In genomic region chr11:102419181-102419580, GRCh38 we compare ENCODE assay signal across 13 cellular contexts.
"Had no signal": no experiment of that assay in that cellular context is flagged by ENCODE, and none has a peak within 500 bp of the region (broad histone marks: within the 10 kb centered on the region; RNA-seq: fewer than 3 reads in every experiment).

No MANE protein-coding gene starts in this region.

- H3K36me3 ChIP-seq: heart left ventricle had no signal

- H3K9me3 ChIP-seq: testis had no signal

- ATAC-seq: activated CD8-positive, alpha-beta T cell treated with anti-CD3 and anti-CD28 coated beads for 36 hours; activated T-cell treated with anti-CD3 and anti-CD28 coated beads, Interleukin-2, amount 50 U/mL, for 72 hours; heart left ventricle had no signal

- H3K4me1 ChIP-seq: testis had no signal

- H3K4me3 Mint-ChIP-seq: activated CD8-positive, alpha-beta T cell treated with anti-CD3 and anti-CD28 coated beads for 36 hours; activated T-cell treated with anti-CD3 and anti-CD28 coated beads, Interleukin-2, amount 50 U/mL, for 72 hours; brain; nephron had no signal

- DNase-seq: activated CD8-positive, alpha-beta memory T cell treated with anti-CD3 and anti-CD28 coated beads, Interleukin-2, amount 50 U/mL, for 4 hours; activated CD8-positive, alpha-beta T cell treated with anti-CD3 and anti-CD28 coated beads for 36 hours; activated T-cell treated with anti-CD3 and anti-CD28 coated beads, Interleukin-2, amount 50 U/mL, for 72 hours; foreskin melanocyte; heart left ventricle; stimulated activated CD4-positive, alpha-beta T cell treated with anti-CD3 and anti-CD28 coated beads, Interleukin-12 subunit alpha, Interleukin-12 subunit beta, amount 100 ng/mL, for 4 hours; stimulated activated naive CD4-positive, alpha-beta T cell treated with Interleukin-2 at 50 U/mL for 16 hours; SW 1271; T-helper 9 cell; testis had no signal

- H3K4me3 ChIP-seq: heart left ventricle, testis had no signal

- FAIRE-seq: endometrium had no signal

- H3K27me3 ChIP-seq: heart left ventricle, testis had no signal

- H3K27ac Mint-ChIP-seq: activated CD8-positive, alpha-beta T cell treated with anti-CD3 and anti-CD28 coated beads for 36 hours; activated T-cell treated with anti-CD3 and anti-CD28 coated beads, Interleukin-2, amount 50 U/mL, for 72 hours had no signal

- H3K27ac ChIP-seq: heart left ventricle, testis had no signal

- H3K27me3 Mint-ChIP-seq: activated CD8-positive, alpha-beta T cell treated with anti-CD3 and anti-CD28 coated beads for 36 hours; brain had no signal
